Comparison of ENCODE assay signal across 9 cellular contexts in genomic region chr3:136728918-136729317, GRCh38. TPM values are rescaled to one million over a fixed set of nuclear protein-coding genes. Genes with fewer than 3 reads are reported as not detected.
DNase-seq lines count a peak whose midpoint lies in the region; ATAC-seq and TF ChIP-seq lines count a peak whose summit lies in the region.
"Had no signal": no experiment of that assay in that cellular context is flagged by ENCODE, and none has a peak within 500 bp of the region (broad histone marks: within the 10 kb centered on the region; RNA-seq: fewer than 3 reads in every experiment).

No MANE protein-coding gene starts in this region.

- ATAC-seq in HG03045 (IDR thresholded peaks at IDR 0.05; ENCODE audit: unreplicated experiment), result no peak
- ATAC-seq in HG03565 (IDR thresholded peaks at IDR 0.05; ENCODE audit: unreplicated experiment), result no peak

- no peaks in the 10 kb centered on the region for H3K9me3 ChIP-seq in neutrophil
- no peaks in the 10 kb centered on the region for H3K9me3 ChIP-seq in thyroid gland

- H3K27me3 ChIP-seq in dorsolateral prefrontal cortex (no peaks in the 10 kb centered on the region), neutrophil (no peaks in the 10 kb centered on the region), thyroid gland (no peaks in the 10 kb centered on the region)

- DNase-seq in ELF-1 (ENCODE audit: low read depth, low spot score) (peak; percentile 34), M059J (ENCODE audit: low read depth) (peak; percentile 96), dorsolateral prefrontal cortex (no peak), thyroid gland (no peak)
- no peak for DNase-seq in activated CD4-positive, alpha-beta T cell treated with anti-CD3 and anti-CD28 coated beads for 4 hours
- DNase-seq: activated T-cell treated with anti-CD3 and anti-CD28 coated beads, Interleukin-2, amount 50 U/mL, for 24 hours had no signal

- TF ChIP-seq POLR2A in thyroid gland (IDR thresholded peaks at IDR 0.05), result no peak

- WGBS in thyroid gland, 2 donors, result 62 to 65% methylated on average over 6 of the region's 6 CpGs

- H3K36me3 ChIP-seq in neutrophil (no peaks in the 10 kb centered on the region), thyroid gland (no peaks in the 10 kb centered on the region)

- TF ChIP-seq CTCF in dorsolateral prefrontal cortex (IDR thresholded peaks at IDR 0.05 in 54 of 56, conservative IDR thresholded peaks at IDR 0.05 in 2 of 56; ENCODE audit: low read depth in 1 of 56, partially characterized antibody in 56 of 56) (no peak), neutrophil (IDR thresholded peaks at IDR 0.05) (no peak), thyroid gland (IDR thresholded peaks at IDR 0.05) (no peak)

- H3K4me3 ChIP-seq in dorsolateral prefrontal cortex (peak overlapping the region in 53 of 59 donors; percentile 0 to 58 (median 34)), neutrophil (ENCODE audit: low read depth in 1 of 2, low read length in 1 of 2) (no peak overlapping the region), thyroid gland (replicated peaks in 1 of 3) (no peak overlapping the region)

- no peaks in the 10 kb centered on the region for H3K4me1 ChIP-seq in neutrophil (ENCODE audit: control insufficient read depth in 1 of 2, insufficient read depth in 1 of 2, low read depth in 1 of 2, low read length in 1 of 2)
- peaks cover 34 to 42% of the 10 kb centered on the region in 2 donors for H3K4me1 ChIP-seq in thyroid gland

- H3K27ac ChIP-seq in dorsolateral prefrontal cortex (peak overlapping the region in 15 of 59 donors; percentile 1 to 46 (median 27)), neutrophil (peak overlapping the region; percentile 28), thyroid gland (no peak overlapping the region)

- intact Hi-C loops in dorsolateral prefrontal cortex (cut with DNase I) (loop anchor here in 1 of 2 donors (10.0 kb wide), 1 partner anchor 64 kb away; no protein-coding TSS in a partner anchor), thyroid gland (cut with DNase I) (no loop called here)

RNA-seq across cellular contexts. Expression of gene STAG1, which starts 23.3 kb away (rescaled TPM):
- 24.9 and 31.6 TPM in 2 replicates for total RNA-seq in M059J (2014; rRNA removed; shearing (Covaris generic))
- total RNA-seq in dorsolateral prefrontal cortex (10 to 100 TPM; 20.1 to 40.6 (median 31.1) TPM), thyroid gland (10 to 100 TPM; 50.5 to 68.8 (median 54.4) TPM)

Comparison
In these comparisons a context has a peak if more than half of its experiments do, and no peak if none do; other contexts are left out.
1. DNase-seq: peak in ELF-1 (single experiment) and M059J (single experiment); none in dorsolateral prefrontal cortex (0 of 10), activated CD4-positive, alpha-beta T cell treated with anti-CD3 and anti-CD28 coated beads for 4 hours (0 of 2) and thyroid gland (0 of 2).
2. H3K4me3 ChIP-seq: peak in dorsolateral prefrontal cortex (53 of 59); none in neutrophil (0 of 2) and thyroid gland (0 of 3).